34 cellular contexts compared by ENCODE assay signal in the genomic region with DNA sequence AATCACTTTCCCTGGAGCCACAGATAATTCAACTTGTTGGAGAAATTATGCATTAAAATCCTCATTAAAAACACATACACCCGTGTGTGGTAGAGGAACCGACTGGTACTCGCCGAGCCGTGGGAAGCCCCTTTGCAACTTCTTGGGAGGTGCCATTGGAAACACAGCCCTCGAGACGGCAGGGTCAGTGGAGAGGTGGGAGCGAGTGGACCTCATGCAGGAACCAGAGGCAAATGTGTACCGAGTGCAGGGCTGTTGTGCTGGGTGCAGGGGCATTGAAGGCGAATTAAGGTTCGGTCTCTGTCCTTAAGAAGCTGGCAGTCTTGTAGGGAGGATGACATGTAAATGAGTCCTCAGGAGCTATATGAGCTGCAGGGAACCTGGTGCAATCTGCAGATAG.
"Had no signal": no experiment of that assay in that cellular context is flagged by ENCODE, and none has a peak within 500 bp of the region (broad histone marks: within the 10 kb centered on the region; RNA-seq: fewer than 3 reads in every experiment).

No MANE protein-coding gene starts in this region.

- ATAC-seq: activated CD4-positive, CD25-positive, alpha-beta regulatory T cell treated with anti-CD3 and anti-CD28 coated beads, Interleukin-2, amount 50 U/mL, for 24 hours; activated CD8-positive, alpha-beta memory T cell treated with anti-CD3 and anti-CD28 coated beads, Interleukin-2, amount 10 ng/mL, durations not matched to agents 7 days and 5 days; activated CD8-positive, alpha-beta T cell treated with anti-CD3 and anti-CD28 coated beads, Interleukin-2, amount 10 ng/mL, durations not matched to agents 7 days and 5 days; activated naive CD8-positive, alpha-beta T cell treated with anti-CD3 and anti-CD28 coated beads, Interleukin-2, amount 50 U/mL, for 24 hours; body of pancreas; effector memory CD8-positive, alpha-beta T cell; foreskin keratinocyte; gastrocnemius medialis; T-helper 17 cell had no signal

- H3K27ac Mint-ChIP-seq: activated B cell treated with CpG ODN at 0.5 μM for 24 hours; activated CD8-positive, alpha-beta memory T cell treated with anti-CD3 and anti-CD28 coated beads, Interleukin-2, amount 10 ng/mL, durations not matched to agents 7 days and 5 days; activated CD8-positive, alpha-beta T cell treated with anti-CD3 and anti-CD28 coated beads, Interleukin-2, amount 10 ng/mL, durations not matched to agents 7 days and 5 days; activated naive CD4-positive, alpha-beta T cell treated with anti-CD3 and anti-CD28 coated beads, Interleukin-2, amount 50 U/mL, for 24 hours; activated naive CD8-positive, alpha-beta T cell treated with anti-CD3 and anti-CD28 coated beads for 36 hours; activated naive CD8-positive, alpha-beta T cell treated with anti-CD3 and anti-CD28 coated beads, Interleukin-2, amount 50 U/mL, for 24 hours; activated T-helper 1 cell treated with anti-CD3 and anti-CD28 coated beads, Interleukin-12 subunit alpha, Interleukin-12 subunit beta, Interleukin-2, Interleukin-4 antibody, amounts not matched to agents 30 ng/mL and 10 ng/mL and 1 ng/mL, durations not matched to agents 14 hours and 24 hours and 36 hours; effector memory CD8-positive, alpha-beta T cell; T-helper 17 cell; T-helper 2 cell treated with Interferon-gamma antibody and Interleukin-4, amounts not matched to agents 5 μg/mL and 100 μg/mL, for 36 hours had no signal

- H3K9me3 ChIP-seq: adrenal gland, body of pancreas, colonic mucosa, esophagus muscularis mucosa, gastrocnemius medialis had no signal

- DNase-seq: activated B cell treated with CpG ODN at 0.5 μM for 24 hours; activated CD4-positive, alpha-beta T cell treated with anti-CD3 and anti-CD28 coated beads for 48 hours; activated CD4-positive, alpha-beta T cell treated with anti-CD3 and anti-CD28 coated beads, Interleukin-2, amount 50 U/mL, for 1 hour; activated CD4-positive, alpha-beta T cell treated with anti-CD3 and anti-CD28 coated beads, Interleukin-2, amount 50 U/mL, for 48 hours; activated CD8-positive, alpha-beta memory T cell treated with anti-CD3 and anti-CD28 coated beads, Interleukin-2, amount 10 ng/mL, durations not matched to agents 7 days and 5 days; activated CD8-positive, alpha-beta memory T cell treated with anti-CD3 and anti-CD28 coated beads, Interleukin-2, amount 50 U/mL, for 4 hours; activated CD8-positive, alpha-beta T cell treated with anti-CD3 and anti-CD28 coated beads, Interleukin-2, amount 10 ng/mL, durations not matched to agents 7 days and 5 days; activated gamma-delta T cell; activated naive CD4-positive, alpha-beta T cell; activated naive CD8-positive, alpha-beta T cell treated with anti-CD3 and anti-CD28 coated beads for 36 hours; activated naive CD8-positive, alpha-beta T cell treated with anti-CD3 and anti-CD28 coated beads, Interleukin-2, amount 50 U/mL, for 24 hours; activated T-cell treated with anti-CD3 and anti-CD28 coated beads, Interleukin-2, amount 50 U/mL, for 1 hour; activated T-cell treated with anti-CD3 and anti-CD28 coated beads, Interleukin-2, amount 50 U/mL, for 48 hours; amygdala; aorta; caudate nucleus; colonic mucosa; dorsolateral prefrontal cortex; effector memory CD8-positive, alpha-beta T cell; erythroblast; foreskin keratinocyte; gastrocnemius medialis; glutamatergic neuron; T-helper 1 cell; T-helper 17 cell; T1000; WERI-Rb-1 had no signal

- H3K9me3 Mint-ChIP-seq: activated B cell treated with CpG ODN at 0.5 μM for 24 hours; activated naive CD4-positive, alpha-beta T cell treated with anti-CD3 and anti-CD28 coated beads, Interleukin-2, amount 50 U/mL, for 24 hours; activated naive CD8-positive, alpha-beta T cell treated with anti-CD3 and anti-CD28 coated beads for 36 hours; activated naive CD8-positive, alpha-beta T cell treated with anti-CD3 and anti-CD28 coated beads, Interleukin-2, amount 50 U/mL, for 24 hours; activated T-helper 1 cell treated with anti-CD3 and anti-CD28 coated beads, Interleukin-12 subunit alpha, Interleukin-12 subunit beta, Interleukin-2, Interleukin-4 antibody, amounts not matched to agents 30 ng/mL and 10 ng/mL and 1 ng/mL, durations not matched to agents 14 hours and 24 hours and 36 hours; effector memory CD8-positive, alpha-beta T cell; T-helper 2 cell treated with Interferon-gamma antibody and Interleukin-4, amounts not matched to agents 5 μg/mL and 100 μg/mL, for 36 hours had no signal

- H3K27ac ChIP-seq: adrenal gland, colonic mucosa, dorsolateral prefrontal cortex, esophagus muscularis mucosa, foreskin keratinocyte, gastrocnemius medialis, WERI-Rb-1 had no signal

- H3K36me3 ChIP-seq: adrenal gland, colonic mucosa, gastrocnemius medialis, WERI-Rb-1 had no signal

- H3K4me3 ChIP-seq: adrenal gland, body of pancreas, colonic mucosa, dorsolateral prefrontal cortex, esophagus muscularis mucosa, gastrocnemius medialis had no signal

- H3K4me3 Mint-ChIP-seq: activated B cell treated with CpG ODN at 0.5 μM for 24 hours; activated CD8-positive, alpha-beta memory T cell treated with anti-CD3 and anti-CD28 coated beads, Interleukin-2, amount 10 ng/mL, durations not matched to agents 7 days and 5 days; activated CD8-positive, alpha-beta T cell treated with anti-CD3 and anti-CD28 coated beads, Interleukin-2, amount 10 ng/mL, durations not matched to agents 7 days and 5 days; activated naive CD4-positive, alpha-beta T cell treated with anti-CD3 and anti-CD28 coated beads, Interleukin-2, amount 50 U/mL, for 24 hours; activated naive CD8-positive, alpha-beta T cell treated with anti-CD3 and anti-CD28 coated beads for 36 hours; activated naive CD8-positive, alpha-beta T cell treated with anti-CD3 and anti-CD28 coated beads, Interleukin-2, amount 50 U/mL, for 24 hours; activated T-helper 1 cell treated with anti-CD3 and anti-CD28 coated beads, Interleukin-12 subunit alpha, Interleukin-12 subunit beta, Interleukin-2, Interleukin-4 antibody, amounts not matched to agents 30 ng/mL and 10 ng/mL and 1 ng/mL, durations not matched to agents 14 hours and 24 hours and 36 hours; effector memory CD8-positive, alpha-beta T cell; T-helper 17 cell; T-helper 2 cell treated with Interferon-gamma antibody and Interleukin-4, amounts not matched to agents 5 μg/mL and 100 μg/mL, for 36 hours had no signal

- H3K4me1 ChIP-seq: colonic mucosa, foreskin keratinocyte, gastrocnemius medialis had no signal

- H3K27me3 ChIP-seq: adrenal gland, body of pancreas, colonic mucosa, dorsolateral prefrontal cortex, esophagus muscularis mucosa, foreskin keratinocyte, gastrocnemius medialis had no signal

- H3K27me3 Mint-ChIP-seq: activated B cell treated with CpG ODN at 0.5 μM for 24 hours; activated CD8-positive, alpha-beta memory T cell treated with anti-CD3 and anti-CD28 coated beads, Interleukin-2, amount 10 ng/mL, durations not matched to agents 7 days and 5 days; activated naive CD4-positive, alpha-beta T cell treated with anti-CD3 and anti-CD28 coated beads, Interleukin-2, amount 50 U/mL, for 24 hours; activated naive CD8-positive, alpha-beta T cell treated with anti-CD3 and anti-CD28 coated beads for 36 hours; activated naive CD8-positive, alpha-beta T cell treated with anti-CD3 and anti-CD28 coated beads, Interleukin-2, amount 50 U/mL, for 24 hours; effector memory CD8-positive, alpha-beta T cell; T-helper 17 cell had no signal
